ENCODE assay signal across 8 cellular contexts in genomic region chr17:7842380-7842949, GRCh38. TPM values are rescaled to one million over a fixed set of nuclear protein-coding genes. Genes with fewer than 3 reads are reported as not detected.
DNase-seq lines count a peak whose midpoint lies in the region; ATAC-seq and TF ChIP-seq lines count a peak whose summit lies in the region.

No MANE protein-coding gene starts in this region.

- ATAC-seq in HG02763 (IDR thresholded peaks at IDR 0.05; ENCODE audit: unreplicated experiment) = peak; percentile 29
- ATAC-seq in GM21786 (IDR thresholded peaks at IDR 0.05; ENCODE audit: unreplicated experiment) = no peak

- peak overlapping the region; percentile 94 for H3K4me3 Mint-ChIP-seq in osteocyte (ENCODE audit: unreplicated experiment)

- no peaks in the 10 kb centered on the region for H3K9me3 Mint-ChIP-seq in osteocyte (ENCODE audit: unreplicated experiment)

- H3K36me3 ChIP-seq in thymus (ENCODE audit: control insufficient read depth, insufficient read depth) = peaks cover 24% of the 10 kb centered on the region

- peak overlapping the region; percentile 95 for H3K27ac ChIP-seq in thymus (ENCODE audit: low read depth)

- H3K4me3 ChIP-seq in GM12875 (ENCODE audit: low read depth, low read length) (peak overlapping the region; percentile 91), thymus (ENCODE audit: low read length) (peak overlapping the region; percentile 65)

- H3K9me3 ChIP-seq in thymus (ENCODE audit: control insufficient read depth) = no peaks in the 10 kb centered on the region

- H3K36me3 Mint-ChIP-seq in osteocyte (ENCODE audit: unreplicated experiment) = peaks cover 8% of the 10 kb centered on the region

- H3K27me3 ChIP-seq in thymus (ENCODE audit: control insufficient read depth, insufficient read depth) = no peaks in the 10 kb centered on the region

- TF ChIP-seq CTCF in GM12875 (IDR thresholded peaks at IDR 0.05; ENCODE audit: borderline replicate concordance, insufficient read depth, low read depth, low read length) (no peak), osteocyte (IDR thresholded peaks at IDR 0.05) (no peak)

- no peaks in the 10 kb centered on the region for H3K27me3 Mint-ChIP-seq in osteocyte (ENCODE audit: unreplicated experiment)

- H3K4me1 ChIP-seq in thymus (ENCODE audit: control insufficient read depth, insufficient read depth, low read length) = peaks cover 33% of the 10 kb centered on the region

- peaks cover 60% of the 10 kb centered on the region for H3K4me1 Mint-ChIP-seq in osteocyte (ENCODE audit: unreplicated experiment)

- WGBS in thymus = under 1% methylated on average over 37 of the region's 37 CpGs

- H3K27ac Mint-ChIP-seq in osteocyte (ENCODE audit: unreplicated experiment) = peak overlapping the region; percentile 99

- DNase-seq in RPMI7951 (ENCODE audit: low read depth) (peak; percentile 78), glomerular visceral epithelial cell (ENCODE audit: extremely low spot score) (peak; percentile 92), osteocyte (ENCODE audit: extremely low spot score, unreplicated experiment) (no peak)
- peak; percentile 99 for DNase-seq in activated naive CD4-positive, alpha-beta T cell treated with Interleukin-2 at 50 U/mL for 16 hours

RNA-seq across cellular contexts. Expression of gene KDM6B, which starts 8.4 kb away (rescaled TPM):
- total RNA-seq in RPMI7951 (2014; rRNA removed; shearing (Covaris generic)) = 0.20 and 0.48 TPM in 2 replicates
- 52.9 and 53.7 TPM in 2 replicates for total RNA-seq in osteocyte
- polyA plus RNA-seq in thymus = 16.3 TPM

RNA-seq across cellular contexts. Expression of gene TMEM88, which starts 12.4 kb away (rescaled TPM):
- not detected in 2 replicates for total RNA-seq in RPMI7951 (2014; rRNA removed; shearing (Covaris generic))
- 3.4 TPM in 2 replicates for total RNA-seq in osteocyte
- polyA plus RNA-seq in thymus = 29.1 TPM

RNA-seq across cellular contexts. Expression of gene NAA38, which starts 14.9 kb away (rescaled TPM):
- 94.4 and 110 TPM in 2 replicates for total RNA-seq in RPMI7951 (2014; rRNA removed; shearing (Covaris generic))
- total RNA-seq in osteocyte = 65.8 and 66.2 TPM in 2 replicates
- 85.3 TPM for polyA plus RNA-seq in thymus

RNA-seq across cellular contexts. Expression of gene CYB5D1, which starts 15.3 kb away (rescaled TPM):
- 5.7 and 6.1 TPM in 2 replicates for total RNA-seq in RPMI7951 (2014; rRNA removed; shearing (Covaris generic))
- total RNA-seq in osteocyte = 8.5 and 10.2 TPM in 2 replicates
- 6.0 TPM for polyA plus RNA-seq in thymus

RNA-seq across cellular contexts. Expression of gene CHD3, which starts 46.1 kb away (rescaled TPM):
- total RNA-seq in RPMI7951 (2014; rRNA removed; shearing (Covaris generic)) = 20.3 and 30.8 TPM in 2 replicates
- total RNA-seq in osteocyte = 196 and 206 TPM in 2 replicates
- 119 TPM for polyA plus RNA-seq in thymus

Comparison
In these comparisons a context has a peak if more than half of its experiments do, and no peak if none do; other contexts are left out.
1. RNA of gene KDM6B, which starts 8.4 kb away (total RNA-seq): 52.9 to 53.7 TPM in osteocyte; 0.20 to 0.48 TPM in RPMI7951; every median in the first group is over 10 times any median in the second.